16 cellular contexts compared by ENCODE assay signal in the genomic region with DNA sequence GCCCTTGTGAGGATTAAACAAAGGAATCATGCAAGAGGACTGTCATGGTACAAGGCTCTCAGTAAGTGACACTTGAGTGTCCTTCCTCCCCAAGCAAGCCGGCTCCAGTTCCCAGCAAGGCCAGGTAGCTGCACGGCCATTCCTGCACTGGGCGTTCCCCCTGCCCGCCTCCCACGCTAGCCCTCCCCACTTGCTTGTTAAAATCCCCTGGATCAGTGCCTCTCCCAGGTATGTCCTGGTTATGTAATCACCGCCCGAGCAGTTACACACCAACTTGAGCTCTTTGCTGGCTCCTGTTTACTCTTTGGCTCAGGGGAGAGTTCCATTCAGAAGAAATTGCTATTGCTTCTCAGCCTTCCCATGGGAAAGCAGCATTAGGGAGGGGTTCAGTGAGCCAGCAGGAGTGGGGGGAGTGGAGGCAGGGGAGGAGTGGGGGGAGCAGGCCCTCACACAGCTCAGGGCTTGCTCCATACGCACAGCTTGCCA. TPM values are rescaled to one million over a fixed set of nuclear protein-coding genes. Genes with fewer than 3 reads are reported as not detected.
DNase-seq lines count a peak whose midpoint lies in the region; ATAC-seq, FAIRE-seq and TF ChIP-seq lines count a peak whose summit lies in the region.
"Had no signal": no experiment of that assay in that cellular context is flagged by ENCODE, and none has a peak within 500 bp of the region (broad histone marks: within the 10 kb centered on the region; RNA-seq: fewer than 3 reads in every experiment).

No MANE protein-coding gene starts in this region.

- H3K9me3 Mint-ChIP-seq in activated CD4-positive, alpha-beta T cell treated with anti-CD3 and anti-CD28 coated beads for 36 hours (ENCODE audit: low read depth), result no peaks in the 10 kb centered on the region
- H3K9me3 Mint-ChIP-seq: CD4-positive, alpha-beta T cell had no signal

- H3K4me3 Mint-ChIP-seq in activated CD4-positive, alpha-beta T cell treated with anti-CD3 and anti-CD28 coated beads for 36 hours, result no peak overlapping the region
- H3K4me3 Mint-ChIP-seq: activated CD8-positive, alpha-beta T cell treated with anti-CD3 and anti-CD28 coated beads, Interleukin-2, amount 10 ng/mL, durations not matched to agents 7 days and 5 days; CD4-positive, alpha-beta T cell had no signal

- no peak overlapping the region for H3K27ac Mint-ChIP-seq in activated CD4-positive, alpha-beta T cell treated with anti-CD3 and anti-CD28 coated beads for 36 hours
- H3K27ac Mint-ChIP-seq: activated CD8-positive, alpha-beta T cell treated with anti-CD3 and anti-CD28 coated beads, Interleukin-2, amount 10 ng/mL, durations not matched to agents 7 days and 5 days; CD4-positive, alpha-beta T cell had no signal

- CTCF ChIA-PET in activated CD4-positive, alpha-beta T cell treated with anti-CD3 and anti-CD28 coated beads for 36 hours (lab: Charles Lee), result interaction anchor here (1.4 kb wide), 1 partner anchor 13 kb away, joined by 3 read pairs; no protein-coding TSS in a partner anchor

- no peaks in the 10 kb centered on the region for H3K27me3 ChIP-seq in RWPE2 (ENCODE audit: insufficient read depth, poor library complexity, severe bottlenecking)
- H3K27me3 ChIP-seq in small intestine (ENCODE audit: control insufficient read depth in 2 of 2, insufficient read depth in 2 of 2, low read length in 2 of 2), result no peaks in the 10 kb centered on the region
- H3K27me3 ChIP-seq: SJCRH30 had no signal

- H3K36me3 ChIP-seq in RWPE2 (ENCODE audit: low read depth) (no peaks in the 10 kb centered on the region), small intestine (ENCODE audit: control insufficient read depth in 2 of 2, insufficient read depth in 2 of 2, low read length in 2 of 2) (no peaks in the 10 kb centered on the region)
- H3K36me3 ChIP-seq: SJCRH30 had no signal

- peak overlapping the region; percentile 40 for H3K27ac ChIP-seq in RWPE2 (ENCODE audit: poor library complexity, severe bottlenecking)
- no peak overlapping the region for H3K27ac ChIP-seq in small intestine (ENCODE audit: low read depth in 1 of 2, low read length in 1 of 2)
- H3K27ac ChIP-seq: dorsolateral prefrontal cortex, SJCRH30 had no signal

- ATAC-seq in RWPE2 (ENCODE audit: low read depth) (peak; percentile 95), left colon (peak; percentile 82)
- no peak for ATAC-seq in activated CD4-positive, alpha-beta T cell treated with anti-CD3 and anti-CD28 coated beads for 36 hours
- ATAC-seq: activated CD8-positive, alpha-beta T cell treated with anti-CD3 and anti-CD28 coated beads, Interleukin-2, amount 10 ng/mL, durations not matched to agents 7 days and 5 days had no signal

- H3K36me3 Mint-ChIP-seq in activated CD4-positive, alpha-beta T cell treated with anti-CD3 and anti-CD28 coated beads for 36 hours (ENCODE audit: low read depth), result no peaks in the 10 kb centered on the region

- no peaks in the 10 kb centered on the region for H3K4me1 Mint-ChIP-seq in activated CD4-positive, alpha-beta T cell treated with anti-CD3 and anti-CD28 coated beads for 36 hours

- H3K9me3 ChIP-seq in RWPE2 (ENCODE audit: severe bottlenecking), result no peaks in the 10 kb centered on the region
- H3K9me3 ChIP-seq in small intestine (ENCODE audit: control insufficient read depth, low read depth), result no peaks in the 10 kb centered on the region
- H3K9me3 ChIP-seq: SJCRH30 had no signal

- DNase-seq in HuH-7.5 (ENCODE audit: low spot score) (peak; percentile 86), RWPE2 (ENCODE audit: low spot score) (peak; percentile 87), left colon (peak; percentile 84 to 91), small intestine (peak; percentile 61), NCI-H1930 (lab: John Stamatoyannopoulos, UW) (no peak)
- no peak for DNase-seq in activated CD4-positive, alpha-beta T cell treated with anti-CD3 and anti-CD28 coated beads for 36 hours
- no peak for DNase-seq in effector CD4-positive, alpha-beta T cell
- DNase-seq: activated CD8-positive, alpha-beta T cell treated with anti-CD3 and anti-CD28 coated beads, Interleukin-2, amount 10 ng/mL, durations not matched to agents 7 days and 5 days; activated effector memory CD4-positive, alpha-beta T cell treated with Interleukin-2 at 50 U/mL for 16 hours; CD4-positive, alpha-beta T cell; dorsolateral prefrontal cortex; GF-D8; NCI-H774; SJCRH30 had no signal

- no peak for FAIRE-seq in small intestine (lab: Jason Lieb, UNC)
- FAIRE-seq: astrocyte had no signal

- peaks cover 2% of the 10 kb centered on the region for H3K27me3 Mint-ChIP-seq in activated CD4-positive, alpha-beta T cell treated with anti-CD3 and anti-CD28 coated beads for 36 hours
- H3K27me3 Mint-ChIP-seq: CD4-positive, alpha-beta T cell had no signal

- 9 to 49% (median 35%) methylated on average over 8 of the region's 8 CpGs for WGBS in small intestine, 3 donors

- peaks cover 9% of the 10 kb centered on the region for H3K4me1 ChIP-seq in RWPE2 (ENCODE audit: insufficient read depth, poor library complexity, severe bottlenecking)
- peaks cover 0 to 9% of the 10 kb centered on the region in 2 donors for H3K4me1 ChIP-seq in small intestine (ENCODE audit: control insufficient read depth in 2 of 2, insufficient read depth in 1 of 2, low read depth in 1 of 2, low read length in 1 of 2)
- H3K4me1 ChIP-seq: SJCRH30 had no signal

- intact Hi-C loops in left colon (cut with DNase I, micrococcal nuclease), result no loop called here
- intact Hi-C loops in activated CD4-positive, alpha-beta T cell treated with anti-CD3 and anti-CD28 coated beads for 36 hours (cut with DNase I, micrococcal nuclease), result no loop called here

- POLR2A ChIA-PET in activated CD4-positive, alpha-beta T cell treated with anti-CD3 and anti-CD28 coated beads for 36 hours (lab: Charles Lee), result interaction anchor here (0.6 kb wide), 1 partner anchor 34 kb away, joined by 3 read pairs; no protein-coding TSS in a partner anchor

- H3K4me3 ChIP-seq in RWPE2 (ENCODE audit: severe bottlenecking) (no peak overlapping the region), small intestine (ENCODE audit: low read depth in 1 of 2, low read length in 2 of 2) (no peak overlapping the region)
- H3K4me3 ChIP-seq: dorsolateral prefrontal cortex, SJCRH30 had no signal

- TF ChIP-seq CTCF in RWPE2 (IDR thresholded peaks at IDR 0.05; ENCODE audit: poor library complexity, severe bottlenecking), result no peak

RNA-seq across cellular contexts. Expression of a gene that starts 19.4 kb away (rescaled TPM):
- total RNA-seq in left colon, result 1 to 10 TPM; 3.8 to 8.0 TPM
- 1 to 10 TPM in 2 of 3 donors, under 1 TPM in 1; 0.67 to 3.6 (median 2.4) TPM for polyA plus RNA-seq in small intestine
- total RNA-seq in activated CD4-positive, alpha-beta T cell treated with anti-CD3 and anti-CD28 coated beads for 36 hours, result not detected
- total RNA-seq: activated CD8-positive, alpha-beta T cell treated with anti-CD3 and anti-CD28 coated beads, Interleukin-2, amount 10 ng/mL, durations not matched to agents 7 days and 5 days; astrocyte; CD4-positive, alpha-beta T cell; myocyte had no signal

Comparison
In these comparisons a context has a peak if more than half of its experiments do, and no peak if none do; other contexts are left out.
1. DNase-seq: peak in HuH-7.5 (single experiment), RWPE2 (single experiment), left colon (2 of 2) and small intestine (single experiment); none in activated CD4-positive, alpha-beta T cell treated with anti-CD3 and anti-CD28 coated beads for 36 hours (single experiment), NCI-H1930 (0 of 2) and effector CD4-positive, alpha-beta T cell (single experiment).
2. RNA of a gene that starts 19.4 kb away (total RNA-seq): 3.8 to 8.0 TPM in left colon; not detected in activated CD4-positive, alpha-beta T cell treated with anti-CD3 and anti-CD28 coated beads for 36 hours; every median in the first group is over 4 times any median in the second.